Comparison of ENCODE assay signal across 23 cellular contexts in genomic region chr12:107497231-107497630, GRCh38.
"Had no signal": no experiment of that assay in that cellular context is flagged by ENCODE, and none has a peak within 500 bp of the region (broad histone marks: within the 10 kb centered on the region; RNA-seq: fewer than 3 reads in every experiment).

No MANE protein-coding gene starts in this region.

- H3K27ac ChIP-seq: KMS-11, SJSA1, SK-N-MC had no signal

- H3K27ac Mint-ChIP-seq: T-cell had no signal

- FAIRE-seq: RCC 7860 had no signal

- H3K4me3 ChIP-seq: SJSA1, SK-N-MC had no signal

- H3K27me3 Mint-ChIP-seq: T-cell had no signal

- H3K4me3 Mint-ChIP-seq: T-cell had no signal

- ATAC-seq: T-cell had no signal

- DNase-seq: Kasumi-1, MM.1S, NCI-H1092 treated with DMSO at 0.1 percent for 48 hours, NCI-H1436, NCI-H187, NCI-H2029, NCI-H2081 treated with DMSO at 0.1 percent for 48 hours, NCI-H2171, NCI-H226, NCI-H446, NCI-H510A, NCI-H524 treated with DMSO at 0.1 percent for 48 hours, NCI-H69, NCI-H774, Right ventricle myocardium superior, RPMI8226, SIG-M5, SW 1271, T-cell had no signal
